In the genomic region with DNA sequence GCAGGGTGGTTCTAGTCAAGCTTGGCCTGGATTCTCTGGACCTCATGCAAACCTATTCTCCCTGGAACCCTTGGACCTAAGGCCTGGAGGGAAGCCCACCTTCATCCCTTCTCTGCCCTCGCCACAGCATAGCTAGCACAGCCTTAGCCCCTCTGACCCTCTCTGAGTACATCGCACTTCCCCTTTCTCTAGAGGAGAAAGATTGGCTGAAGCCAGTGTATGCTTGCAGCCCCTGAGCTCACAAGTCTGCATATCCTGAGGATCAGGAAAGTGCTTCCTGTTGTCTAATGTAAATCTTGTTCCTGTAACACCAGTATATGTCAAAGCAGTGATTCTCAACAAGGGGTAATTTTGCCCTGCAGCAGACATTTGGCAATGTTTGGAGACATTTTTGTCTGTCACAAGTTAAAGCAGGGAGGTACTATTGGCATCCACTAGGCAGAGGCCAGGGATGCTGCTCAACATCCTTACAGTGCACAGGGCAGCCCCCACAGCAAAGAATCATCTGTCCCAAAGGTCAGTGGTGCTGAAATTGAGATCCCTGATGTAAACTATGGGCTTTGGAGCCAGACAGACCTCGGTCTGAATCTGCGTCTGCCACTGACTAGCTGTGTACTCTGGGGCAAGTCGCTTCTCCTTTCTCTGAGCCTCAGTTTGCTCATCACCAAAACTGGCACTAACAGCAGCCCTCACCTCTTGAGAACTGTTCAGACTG, we compare ENCODE assay signal across 12 cellular contexts. TPM values are rescaled to one million over a fixed set of nuclear protein-coding genes. Genes with fewer than 3 reads are reported as not detected.
DNase-seq lines count a peak whose midpoint lies in the region; TF ChIP-seq lines count a peak whose summit lies in the region.
"Had no signal": no experiment of that assay in that cellular context is flagged by ENCODE, and none has a peak within 500 bp of the region (broad histone marks: within the 10 kb centered on the region; RNA-seq: fewer than 3 reads in every experiment).

No MANE protein-coding gene starts in this region.

- peaks cover 20% of the 10 kb centered on the region for H3K4me1 ChIP-seq in HUES48 (ENCODE audit: control insufficient read depth, insufficient read depth, low read length)
- H3K4me1 ChIP-seq in mucosa of rectum (ENCODE audit: control insufficient read depth in 2 of 2, insufficient read depth in 2 of 2, low read length in 2 of 2) = peaks cover 73 to 79% of the 10 kb centered on the region in 2 donors
- H3K4me1 ChIP-seq in smooth muscle cell (ENCODE audit: low read depth) = no peaks in the 10 kb centered on the region

- H3K4me2 ChIP-seq in smooth muscle cell = no peak overlapping the region

- intact Hi-C loops in head of caudate nucleus (cut with DNase I) = no loop called here

- no peak for TF ChIP-seq CTCF in smooth muscle cell (IDR thresholded peaks at IDR 0.05; ENCODE audit: borderline replicate concordance, insufficient read depth, poor library complexity, severe bottlenecking)

- H4K20me1 ChIP-seq in smooth muscle cell (ENCODE audit: low read depth) = peaks cover 13% of the 10 kb centered on the region

- WGBS in smooth muscle cell (ENCODE audit: low lambda C conversion rate) = 84% methylated on average over 5 of the region's 5 CpGs

- H3K9me3 ChIP-seq in HUES48 (ENCODE audit: control insufficient read depth, insufficient read depth, low read length) (no peaks in the 10 kb centered on the region), mucosa of rectum (ENCODE audit: control insufficient read depth in 2 of 2, low read length in 2 of 2) (no peaks in the 10 kb centered on the region), smooth muscle cell (replicated peaks; ENCODE audit: low read depth) (no peaks in the 10 kb centered on the region)

- H3K27ac ChIP-seq in HUES48 (ENCODE audit: low read depth, low read length) = peak overlapping the region; percentile 4
- peak overlapping the region; percentile 94 for H3K27ac ChIP-seq in mucosa of rectum (ENCODE audit: low read depth in 2 of 2, low read length in 2 of 2)
- no peak overlapping the region for H3K27ac ChIP-seq in smooth muscle cell (ENCODE audit: low read depth)

- no peaks in the 10 kb centered on the region for H3F3A ChIP-seq in smooth muscle cell (ENCODE audit: low read depth)

- no peaks in the 10 kb centered on the region for H3K36me3 ChIP-seq in HUES48 (ENCODE audit: control insufficient read depth, insufficient read depth, low read length)
- H3K36me3 ChIP-seq in mucosa of rectum (ENCODE audit: control insufficient read depth in 2 of 2, insufficient read depth in 2 of 2, low read length in 2 of 2) = no peaks in the 10 kb centered on the region
- H3K36me3 ChIP-seq in smooth muscle cell (ENCODE audit: low read depth) = no peaks in the 10 kb centered on the region

- no peak overlapping the region for H2AFZ ChIP-seq in smooth muscle cell (ENCODE audit: low read depth)

- H3K9ac ChIP-seq in HUES48 (ENCODE audit: low read depth, low read length) = no peak overlapping the region
- peak overlapping the region; percentile 43 to 45 for H3K9ac ChIP-seq in mucosa of rectum (ENCODE audit: low read depth in 1 of 2, low read length in 2 of 2)
- no peak overlapping the region for H3K9ac ChIP-seq in smooth muscle cell (ENCODE audit: low read depth)

- H3K79me2 ChIP-seq in smooth muscle cell (ENCODE audit: low read depth) = no peaks in the 10 kb centered on the region

- DNase-seq in AML-193 (lab: John Stamatoyannopoulos, UW) = peak; percentile 71 to 77
- DNase-seq in SKM-1 treated with dmso at 0.1 percent for 144 hours (lab: John Stamatoyannopoulos, UW; ENCODE audit: unreplicated experiment) = peak; percentile 32
- DNase-seq in SHP77 treated with DMSO at 0.1 percent for 48 hours (lab: John Stamatoyannopoulos, UW) = no peak
- no peak for DNase-seq in stimulated activated CD4-positive, alpha-beta T cell treated with anti-CD3 and anti-CD28 coated beads, Interleukin-2, amount 100 ng/mL, for 24 hours
- no peak for DNase-seq in smooth muscle cell (lab: John Stamatoyannopoulos, UW; ENCODE audit: unreplicated experiment)
- no peak for DNase-seq in head of caudate nucleus
- DNase-seq: left cardiac atrium, MM.1S, NCI-H345, nucleus accumbens had no signal

- H3K4me3 ChIP-seq in HUES48 (ENCODE audit: low read depth, low read length) = no peak overlapping the region
- H3K4me3 ChIP-seq in mucosa of rectum (ENCODE audit: low read length in 2 of 2) = peak overlapping the region; percentile 1 to 33
- H3K4me3 ChIP-seq in smooth muscle cell = no peak overlapping the region

- peaks cover 13% of the 10 kb centered on the region; the same call in 1 of the 2 replicates for H3K27me3 ChIP-seq in HUES48 (ENCODE audit: control insufficient read depth, insufficient read depth, low read length)
- H3K27me3 ChIP-seq in mucosa of rectum (ENCODE audit: control insufficient read depth in 2 of 2, insufficient read depth in 2 of 2, low read length in 2 of 2) = no peaks in the 10 kb centered on the region
- H3K27me3 ChIP-seq in smooth muscle cell (ENCODE audit: low read depth) = peaks cover 8% of the 10 kb centered on the region

RNA-seq across cellular contexts. Expression of gene PRKCD, which starts 2.2 kb away (rescaled TPM):
- total RNA-seq in smooth muscle cell = 6.1 and 6.5 TPM in 2 replicates
- polyA plus RNA-seq in smooth muscle cell = 21.3 and 22.5 TPM in 2 replicates

RNA-seq across cellular contexts. Expression of gene RFT1, which starts 28.6 kb away (rescaled TPM):
- 13.3 and 16.4 TPM in 2 replicates for total RNA-seq in smooth muscle cell
- polyA plus RNA-seq in smooth muscle cell = 25.7 and 30.1 TPM in 2 replicates

Comparison
In these comparisons a context has a peak if more than half of its experiments do, and no peak if none do; other contexts are left out.
1. DNase-seq: peak in AML-193 (2 of 2) and SKM-1 treated with dmso at 0.1 percent for 144 hours (single experiment); none in SHP77 treated with DMSO at 0.1 percent for 48 hours (single experiment), stimulated activated CD4-positive, alpha-beta T cell treated with anti-CD3 and anti-CD28 coated beads, Interleukin-2, amount 100 ng/mL, for 24 hours (0 of 2), smooth muscle cell (single experiment) and head of caudate nucleus (0 of 42).
2. H3K4me3 ChIP-seq: peak in mucosa of rectum (2 of 2); none in HUES48 (single experiment) and smooth muscle cell (single experiment).
3. H3K9ac ChIP-seq: peak in mucosa of rectum (2 of 2); none in HUES48 (single experiment) and smooth muscle cell (single experiment).